ENCODE assay signal across 1 cellular context in genomic region chr6:36442671-36443497, GRCh38.
TF ChIP-seq lines count a peak whose summit lies in the region.

Gene KCTD20 (plus strand): TSS chr6:36443000. CDS start chr6:36470098, 27,098 bp downstream.
Gene PXT1 (minus strand): TSS chr6:36442854. CDS start chr6:36426082, 16,772 bp downstream.

TF ChIP-seq in HepG2, 621 proteins besides CTCF, POLR2A, EP300 and RAD21 (continued from another document and continues in another):
- TF ChIP-seq AKNA (CRISPR knock-in tag; IDR thresholded peaks at IDR 0.05; ENCODE audit: borderline replicate concordance): no peak
- TF ChIP-seq RBAK (CRISPR knock-in tag; IDR thresholded peaks at IDR 0.05): no peak
- no peak for TF ChIP-seq EHMT2 (IDR thresholded peaks at IDR 0.05; ENCODE audit: borderline replicate concordance, low read depth, low read length)
- 0 out of 2 replicates have a peak, but pooled peaks have one; percentile 42 for TF ChIP-seq MYPOP (CRISPR knock-in tag; IDR thresholded peaks at IDR 0.05)
- TF ChIP-seq TRAFD1 (CRISPR knock-in tag; IDR thresholded peaks at IDR 0.05; ENCODE audit: borderline replicate concordance): 0 out of 2 replicates have a peak, but pooled peaks have one; percentile 60
- 0 out of 2 replicates have a peak, but pooled peaks have one; percentile 0 for TF ChIP-seq TEAD2 (CRISPR knock-in tag; IDR thresholded peaks at IDR 0.05)
- TF ChIP-seq ZSCAN12 (CRISPR knock-in tag; IDR thresholded peaks at IDR 0.05): peak; percentile 21; the same call in 1 of the 2 replicates
- no peak for TF ChIP-seq ZNF280D (CRISPR knock-in tag; IDR thresholded peaks at IDR 0.05)
- TF ChIP-seq ZNF224 (CRISPR knock-in tag; IDR thresholded peaks at IDR 0.05): 0 out of 2 replicates have a peak, but pooled peaks have one; percentile 25
- TF ChIP-seq KLF13 (CRISPR knock-in tag; IDR thresholded peaks at IDR 0.05): no peak
- TF ChIP-seq ZNF253 (CRISPR knock-in tag; IDR thresholded peaks at IDR 0.05; ENCODE audit: borderline replicate concordance): no peak; the same call in 1 of the 2 replicates
- TF ChIP-seq ZNF619 (CRISPR knock-in tag; IDR thresholded peaks at IDR 0.05): peak; percentile 93
- TF ChIP-seq ZNF354B (CRISPR knock-in tag; IDR thresholded peaks at IDR 0.05): no peak
- TF ChIP-seq MED1 (CRISPR knock-in tag; IDR thresholded peaks at IDR 0.05): peak; percentile 83
- no peak for TF ChIP-seq ATF1 (CRISPR knock-in tag; IDR thresholded peaks at IDR 0.05)
- TF ChIP-seq HES4 (CRISPR knock-in tag; IDR thresholded peaks at IDR 0.05; ENCODE audit: borderline replicate concordance): peak; percentile 79
- TF ChIP-seq ZNF362 (CRISPR knock-in tag; IDR thresholded peaks at IDR 0.05; ENCODE audit: borderline replicate concordance): no peak
- TF ChIP-seq HIC2 (CRISPR knock-in tag; IDR thresholded peaks at IDR 0.05; ENCODE audit: low read depth): peak; percentile 88
- TF ChIP-seq ZSCAN25 (CRISPR knock-in tag; IDR thresholded peaks at IDR 0.05): peak; percentile 52; the same call in 1 of the 2 replicates
- TF ChIP-seq ZNF782 (CRISPR knock-in tag; IDR thresholded peaks at IDR 0.05; ENCODE audit: borderline replicate concordance): no peak; the same call in 1 of the 2 replicates
- no peak for TF ChIP-seq ZNF577 (CRISPR knock-in tag; IDR thresholded peaks at IDR 0.05; ENCODE audit: borderline replicate concordance, low read depth)
- no peak for TF ChIP-seq SOX6 (IDR thresholded peaks at IDR 0.05)
- peak; percentile 55 for TF ChIP-seq SOX6 (CRISPR knock-in tag; IDR thresholded peaks at IDR 0.05)
- peak; percentile 87 for TF ChIP-seq ZNF574 (CRISPR knock-in tag; IDR thresholded peaks at IDR 0.05)
- no peak for TF ChIP-seq MAFK (conservative IDR thresholded peaks at IDR 0.05 in 1 of 2, IDR thresholded peaks at IDR 0.05 in 1 of 2; ENCODE audit: low read length in 2 of 2)
- TF ChIP-seq ZNF281 (CRISPR knock-in tag; IDR thresholded peaks at IDR 0.05; ENCODE audit: borderline replicate concordance): peak; percentile 38; the same call in 1 of the 2 replicates
- peak; percentile 82 for TF ChIP-seq HMGXB3 (CRISPR knock-in tag; IDR thresholded peaks at IDR 0.05; ENCODE audit: borderline replicate concordance)
- peak; percentile 68; the same call in 1 of the 2 replicates for TF ChIP-seq CREB1 (IDR thresholded peaks at IDR 0.05)
- no peak for TF ChIP-seq CREB1 (CRISPR knock-in tag; IDR thresholded peaks at IDR 0.05)
